ENCODE assay signal across 1 cellular context in genomic region chr21:46636181-46636512, GRCh38.
TF ChIP-seq lines count a peak whose summit lies in the region.

No MANE protein-coding gene starts in this region.

TF ChIP-seq in GM12878, 131 proteins besides CTCF, POLR2A, EP300 and RAD21:
- no peak for TF ChIP-seq RAD51 (IDR thresholded peaks at IDR 0.05)
- no peak for TF ChIP-seq ZBTB11 (CRISPR knock-in tag; IDR thresholded peaks at IDR 0.05)
- TF ChIP-seq BACH1 (IDR thresholded peaks at IDR 0.05; ENCODE audit: borderline replicate concordance), result no peak
- TF ChIP-seq CBX5 (IDR thresholded peaks at IDR 0.05; ENCODE audit: low read depth), result no peak
